In the genomic region with DNA sequence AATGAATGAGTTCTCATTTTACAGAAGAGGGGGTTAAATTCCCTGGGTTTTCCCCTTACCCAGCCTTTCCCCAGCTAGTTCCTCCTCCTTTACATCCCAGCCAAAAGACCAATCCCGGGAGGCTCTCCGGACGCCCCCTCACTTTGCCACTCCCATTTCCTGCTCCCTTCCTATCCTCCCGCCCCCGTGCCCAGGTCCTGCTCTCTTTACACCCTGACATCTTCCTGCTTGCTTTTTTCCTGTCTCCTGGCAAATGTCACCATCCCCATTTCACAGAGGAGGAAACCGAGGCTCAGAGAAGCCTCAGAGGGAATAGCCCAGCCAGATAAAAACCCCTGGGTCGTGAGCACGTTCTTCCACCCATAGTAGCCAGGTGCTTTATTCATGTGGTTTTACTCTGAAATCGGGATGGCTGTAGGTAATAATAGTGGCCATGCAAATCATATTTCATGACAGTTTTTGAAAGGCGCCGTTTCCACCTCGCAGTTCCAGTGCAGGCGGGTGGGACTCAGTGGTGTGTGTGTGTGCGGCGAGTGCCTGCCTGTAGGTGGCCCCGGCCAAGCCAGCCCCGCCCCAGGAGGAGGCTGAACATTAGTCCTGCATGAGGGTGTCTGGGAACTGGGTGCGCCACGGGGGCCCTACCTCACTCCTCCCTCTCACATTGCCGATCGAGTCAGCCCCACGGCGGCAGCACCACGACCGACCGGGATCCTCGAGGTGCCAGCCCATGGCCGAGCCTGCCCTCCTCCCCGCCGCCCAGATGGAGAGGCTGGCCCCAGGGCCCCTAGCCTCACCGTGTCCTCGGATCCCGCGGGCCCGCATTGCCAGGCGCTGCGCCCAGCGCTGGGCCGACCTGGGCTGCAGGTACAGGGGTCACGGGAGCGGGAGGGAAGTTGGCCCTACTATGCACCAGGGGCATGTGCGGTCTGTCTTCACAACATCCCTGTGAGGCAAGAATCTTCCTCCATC, we compare ENCODE assay signal across 9 cellular contexts. TPM values are rescaled to one million over a fixed set of nuclear protein-coding genes. Genes with fewer than 3 reads are reported as not detected.
DNase-seq lines count a peak whose midpoint lies in the region; ATAC-seq and TF ChIP-seq lines count a peak whose summit lies in the region.
"Had no signal": no experiment of that assay in that cellular context is flagged by ENCODE, and none has a peak within 500 bp of the region (broad histone marks: within the 10 kb centered on the region; RNA-seq: fewer than 3 reads in every experiment).

Gene ARHGAP40, plus strand, starts transcription at position 594 of the 969 bp plus-strand sequence.

- H3K36me3 ChIP-seq in ES-I3 (ENCODE audit: insufficient read depth, low read length) (no peaks in the 10 kb centered on the region), testis (ENCODE audit: low read depth, missing control alignments) (no peaks in the 10 kb centered on the region)

- no peak for TF ChIP-seq POLR2A in testis (IDR thresholded peaks at IDR 0.05)

- peak within 1 kb of the TSS; percentile 58 for H3K4me3 Mint-ChIP-seq in activated naive CD8-positive, alpha-beta T cell

- H3K27me3 ChIP-seq in testis, result no peaks in the 10 kb centered on the region

- no peak within 1 kb of the TSS for H3K27ac ChIP-seq in substantia nigra (ENCODE audit: low read depth, low read length, poor library complexity, severe bottlenecking)
- no peak within 1 kb of the TSS for H3K27ac ChIP-seq in testis
- H3K27ac ChIP-seq: KMS-11 had no signal

- 2 to 13% methylated on average over 16 to 42 of the region's 42 CpGs for WGBS in testis, 2 donors

- no peaks in the 10 kb centered on the region for H3K36me3 Mint-ChIP-seq in activated naive CD8-positive, alpha-beta T cell

- H3K4me1 ChIP-seq in ES-I3 (ENCODE audit: insufficient read depth, low read length) (peaks cover 29% of the 10 kb centered on the region), testis (no peaks in the 10 kb centered on the region)

- H3K9me3 Mint-ChIP-seq in activated naive CD8-positive, alpha-beta T cell (ENCODE audit: low read depth), result no peaks in the 10 kb centered on the region

- TF ChIP-seq CTCF in testis (IDR thresholded peaks at IDR 0.05), result no peak

- intact Hi-C loops in testis (cut with DNase I; ENCODE audit: low total_unique reads), result no loop called here

- ATAC-seq in HG03432 (IDR thresholded peaks at IDR 0.05; ENCODE audit: unreplicated experiment), result peak; percentile 62
- ATAC-seq in left lobe of liver, result peak; percentile 23
- ATAC-seq in HG02763 (IDR thresholded peaks at IDR 0.05; ENCODE audit: unreplicated experiment), result no peak
- no peak for ATAC-seq in HG03378 (IDR thresholded peaks at IDR 0.05; ENCODE audit: unreplicated experiment)

- H3K9ac ChIP-seq in ES-I3 (ENCODE audit: low read depth, low read length), result peak within 1 kb of the TSS; percentile 67; the same call in 1 of the 2 replicates
- H3K9ac ChIP-seq: KMS-11 had no signal

- H3K27me3 Mint-ChIP-seq in activated naive CD8-positive, alpha-beta T cell, result peaks cover 30% of the 10 kb centered on the region

- no peak within 1 kb of the TSS for H3K4me3 ChIP-seq in testis

- H3K27ac Mint-ChIP-seq in activated naive CD8-positive, alpha-beta T cell, result no peak within 1 kb of the TSS

- DNase-seq in left lobe of liver (ENCODE audit: low spot score) (no peak), substantia nigra (lab: John Stamatoyannopoulos, UW) (no peak), testis (no peak)

- peaks cover 11% of the 10 kb centered on the region for H3K4me1 Mint-ChIP-seq in activated naive CD8-positive, alpha-beta T cell (ENCODE audit: low read depth)

- no peaks in the 10 kb centered on the region for H3K9me3 ChIP-seq in ES-I3 (ENCODE audit: control insufficient read depth, insufficient read depth, low read length)
- no peaks in the 10 kb centered on the region for H3K9me3 ChIP-seq in testis

RNA-seq across cellular contexts. Expression of gene ARHGAP40, which starts in this region (rescaled TPM):
- total RNA-seq in left lobe of liver, result not detected
- total RNA-seq in testis, result 1 to 10 TPM; 1.5 TPM
- 3.2 TPM for polyA plus RNA-seq in testis (ENCODE audit: insufficient read depth, low read depth, low replicate concordance)

Comparison
In these comparisons a context has a peak if more than half of its experiments do, and no peak if none do; other contexts are left out.
1. Peak in ATAC-seq in left lobe of liver; RNA of the gene not detected or under 1 TPM.